ENCODE assay signal across 8 cellular contexts in the genomic region with DNA sequence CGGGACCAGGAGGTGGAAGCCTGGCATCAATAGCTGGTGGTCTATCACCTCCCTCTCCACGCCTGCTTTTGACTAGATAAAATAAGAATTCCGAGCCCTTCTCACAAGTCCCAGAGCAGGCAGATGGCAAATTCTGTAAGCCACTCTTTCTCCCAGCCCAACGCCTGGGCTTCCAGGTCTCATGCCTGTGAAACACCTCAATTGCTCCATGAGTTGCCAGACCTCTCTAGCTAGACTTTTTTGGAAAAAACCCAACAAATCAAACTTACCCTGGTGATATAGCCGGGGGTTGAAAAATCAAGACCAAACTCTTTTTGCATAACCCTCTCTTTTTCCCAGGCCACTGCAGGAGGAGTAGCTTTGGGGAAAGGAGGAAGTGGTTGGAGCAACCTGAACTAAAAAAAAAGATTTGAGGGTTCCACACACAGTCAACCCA. TPM values are rescaled to one million over a fixed set of nuclear protein-coding genes. Genes with fewer than 3 reads are reported as not detected.
DNase-seq lines count a peak whose midpoint lies in the region; ATAC-seq, FAIRE-seq and TF ChIP-seq lines count a peak whose summit lies in the region.

No MANE protein-coding gene starts in this region.

- TF ChIP-seq EP300 in HepG2 (IDR thresholded peaks at IDR 0.05; ENCODE audit: low read depth in 2 of 2, low read length in 2 of 2) (no peak), HepG2 (CRISPR knock-in tag; IDR thresholded peaks at IDR 0.05; ENCODE audit: borderline replicate concordance) (no peak)

- H3K4me1 Mint-ChIP-seq in activated CD4-positive, alpha-beta T cell treated with anti-CD3 and anti-CD28 coated beads for 36 hours: peaks cover 62% of the 10 kb centered on the region

- peaks cover 33% of the 10 kb centered on the region for H4K20me1 ChIP-seq in HepG2 (ENCODE audit: insufficient read depth, low read length)

- H2AFZ ChIP-seq in HepG2 (ENCODE audit: low read length): no peak overlapping the region

- H3K27me3 Mint-ChIP-seq in activated CD4-positive, alpha-beta T cell treated with anti-CD3 and anti-CD28 coated beads for 36 hours: no peaks in the 10 kb centered on the region

- H3K27ac ChIP-seq in ascending aorta (peak overlapping the region; percentile 97 to 99), HepG2 (ENCODE audit: extremely low read length, insufficient read depth, low read length) (peak overlapping the region; percentile 66), thyroid gland (peak overlapping the region; percentile 93 to 100 (median 98))

- H3K36me3 ChIP-seq in ascending aorta (peaks cover 8 to 11% of the 10 kb centered on the region in 2 donors), HepG2 (replicated peaks in 1 of 2; ENCODE audit: control insufficient read depth in 1 of 2, insufficient read depth in 2 of 2, low read length in 2 of 2) (peaks cover 9 to 30% of the 10 kb centered on the region in 2 experiments), thyroid gland (no peaks in the 10 kb centered on the region)

- H3K9me3 ChIP-seq in ascending aorta (no peaks in the 10 kb centered on the region), HepG2 (ENCODE audit: low read length) (no peaks in the 10 kb centered on the region), thyroid gland (no peaks in the 10 kb centered on the region)

- in situ Hi-C loops in HepG2 (cut with HindIII; ENCODE audit: extremely low pct_ligation_motif_present, low pct_unique_long_range_greater_than_20kb): no loop called here

- BruUV-seq in HepG2 (replicated peaks; lab: Mats Ljungman, UMichigan): TSS peak; percentile 63

- CTCF ChIA-PET in activated CD4-positive, alpha-beta T cell treated with anti-CD3 and anti-CD28 coated beads for 36 hours (lab: Charles Lee): interaction anchor here (0.7 to 6.9 kb wide), 7 partner anchors 10 to 274 kb away, joined by 3 to 76 read pairs (median 11); no protein-coding TSS in a partner anchor
- CTCF ChIA-PET in HepG2 (lab: Yijun Ruan, JAX; ENCODE audit: low intra/inter-chr PET ratio, low total read pairs): no interaction called here

- no peak for DNase-seq in activated CD4-positive, alpha-beta T cell treated with anti-CD3 and anti-CD28 coated beads for 36 hours
- no peak for DNase-seq in activated CD4-positive, alpha-beta T cell treated with anti-CD3 and anti-CD28 coated beads for 48 hours
- DNase-seq in ascending aorta (ENCODE audit: low spot score in 2 of 2) (no peak), HepG2 (ENCODE audit: low spot score) (no peak), thyroid gland (peak; percentile 41 to 44), AG08396 (ENCODE audit: low spot score) (no peak)

- peak overlapping the region; percentile 91 for H3K4me2 ChIP-seq in HepG2 (ENCODE audit: low read depth, low read length)

- H3K27me3 ChIP-seq in ascending aorta (no peaks in the 10 kb centered on the region), HepG2 (ENCODE audit: control insufficient read depth in 1 of 2, insufficient read depth in 2 of 2, low read length in 2 of 2) (no peaks in the 10 kb centered on the region; a peak in 1 of 5 replicates), thyroid gland (no peaks in the 10 kb centered on the region)

- TF ChIP-seq CTCF in ascending aorta (IDR thresholded peaks at IDR 0.05): no peak
- TF ChIP-seq CTCF in HepG2 (CRISPR knock-in tag; IDR thresholded peaks at IDR 0.05): no peak
- TF ChIP-seq CTCF in thyroid gland (IDR thresholded peaks at IDR 0.05): no peak

- H3K36me3 Mint-ChIP-seq in activated CD4-positive, alpha-beta T cell treated with anti-CD3 and anti-CD28 coated beads for 36 hours (ENCODE audit: low read depth): peaks cover 48% of the 10 kb centered on the region

- intact Hi-C loops in activated CD4-positive, alpha-beta T cell treated with anti-CD3 and anti-CD28 coated beads for 36 hours (cut with DNase I, micrococcal nuclease): loop anchor here (1.0 kb wide), 1 partner anchor 16 kb away; no protein-coding TSS in a partner anchor
- intact Hi-C loops in ascending aorta (cut with DNase I) (loop anchor here (2.0 to 10.0 kb wide), 3 partner anchors 37 to 491 kb away; a partner anchor contains a TSS), HepG2 (cut with micrococcal nuclease; ENCODE audit: unreplicated experiment) (loop anchor here (2.0 to 10.0 kb wide), 2 partner anchors 41 to 199 kb away; a partner anchor contains a TSS), thyroid gland (cut with DNase I) (no loop called here)

- no peak for ATAC-seq in activated CD4-positive, alpha-beta T cell treated with anti-CD3 and anti-CD28 coated beads for 36 hours
- ATAC-seq in HepG2: no peak
- ATAC-seq in GM18517 (IDR thresholded peaks at IDR 0.05; ENCODE audit: unreplicated experiment): no peak
- no peak for ATAC-seq in HG02588 (IDR thresholded peaks at IDR 0.05; ENCODE audit: unreplicated experiment)

- H3K27ac Mint-ChIP-seq in activated CD4-positive, alpha-beta T cell treated with anti-CD3 and anti-CD28 coated beads for 36 hours: peak overlapping the region; percentile 76

- H3K79me2 ChIP-seq in HepG2 (ENCODE audit: insufficient read depth, low read length): peaks cover 34% of the 10 kb centered on the region

- peak overlapping the region; percentile 42 for H3K9ac ChIP-seq in HepG2 (ENCODE audit: insufficient read depth, low read depth, low read length)

- 2% methylated on average over 4 of the region's 5 CpGs for WGBS in HepG2 (ENCODE audit: low lambda C conversion rate)
- 58 to 61% methylated on average over 5 of the region's 5 CpGs for WGBS in thyroid gland, 2 donors

- H3K4me3 ChIP-seq in ascending aorta: peak overlapping the region; percentile 46 to 58
- peak overlapping the region; percentile 33 to 54 (median 40); a peak in 4 of 6 replicates for H3K4me3 ChIP-seq in HepG2 (replicated peaks in 1 of 3; ENCODE audit: insufficient read depth in 1 of 3, low read depth in 2 of 3, low read length in 3 of 3)
- peak overlapping the region in 1 of 3 donors; percentile 21 for H3K4me3 ChIP-seq in thyroid gland (replicated peaks in 1 of 3)

- H3K4me1 ChIP-seq in ascending aorta (peaks cover 29 to 58% of the 10 kb centered on the region in 2 donors), HepG2 (ENCODE audit: insufficient read depth, low read length) (peaks cover 66% of the 10 kb centered on the region), thyroid gland (peaks cover 39 to 71% of the 10 kb centered on the region in 2 donors)

- FAIRE-seq in HepG2 (lab: Jason Lieb, UNC): no peak

- TF ChIP-seq POLR2A in HepG2 (IDR thresholded peaks at IDR 0.05; ENCODE audit: insufficient read depth in 1 of 2, low read depth in 2 of 2, low read length in 2 of 2): no peak
- no peak for TF ChIP-seq POLR2A in thyroid gland (IDR thresholded peaks at IDR 0.05)

- peak overlapping the region; percentile 72 for H3K4me3 Mint-ChIP-seq in activated CD4-positive, alpha-beta T cell treated with anti-CD3 and anti-CD28 coated beads for 36 hours

- TF ChIP-seq RAD21 in HepG2 (CRISPR knock-in tag; IDR thresholded peaks at IDR 0.05): no peak

- H3K9me3 Mint-ChIP-seq in activated CD4-positive, alpha-beta T cell treated with anti-CD3 and anti-CD28 coated beads for 36 hours (ENCODE audit: low read depth): no peaks in the 10 kb centered on the region

- POLR2A ChIA-PET in activated CD4-positive, alpha-beta T cell treated with anti-CD3 and anti-CD28 coated beads for 36 hours (lab: Charles Lee): interaction anchor here (0.6 to 1.4 kb wide), 3 partner anchors 21 to 132 kb away, joined by 3 to 6 read pairs (median 5); no protein-coding TSS in a partner anchor
- POLR2A ChIA-PET in HepG2 (lab: Yijun Ruan, JAX): interaction anchor here (1.0 to 1.4 kb wide), 4 partner anchors 8 to 234 kb away, joined by 3 to 9 read pairs (median 4); no protein-coding TSS in a partner anchor

TF ChIP-seq in HepG2, 621 proteins besides CTCF, POLR2A, EP300 and RAD21 (continues in another document):
- 0 out of 2 replicates have a peak, but pooled peaks have one; percentile 72 for TF ChIP-seq ZFP37 (CRISPR knock-in tag; IDR thresholded peaks at IDR 0.05; ENCODE audit: borderline replicate concordance)
- no peak for TF ChIP-seq HOXA3 (CRISPR knock-in tag; IDR thresholded peaks at IDR 0.05)
- no peak for TF ChIP-seq TARDBP (CRISPR knock-in tag; IDR thresholded peaks at IDR 0.05)

RNA-seq across cellular contexts. Expression of a gene that starts 7.0 kb away (rescaled TPM):
- 100 to 1,000 TPM; 258 to 273 TPM for total RNA-seq in activated CD4-positive, alpha-beta T cell treated with anti-CD3 and anti-CD28 coated beads for 36 hours
- total RNA-seq in ascending aorta (52.2 TPM), HepG2 (2016; rRNA removed; fragmentation: Illumina TruSeq; extraction: Trizol) (1.8 and 2.6 TPM in 2 replicates), thyroid gland (10 to 100 TPM; 13.1 to 28.5 (median 20.2) TPM)
- 0.44 and 0.61 TPM in 2 replicates for total RNA-seq in HepG2 (2016; cell fraction: cytosol; rRNA removed; fragmentation: Illumina TruSeq; extraction: Trizol; ENCODE audit: low read depth)
- total RNA-seq in HepG2 (2016; cell fraction: insoluble cytoplasmic fraction; rRNA removed; fragmentation: Illumina TruSeq; extraction: Trizol): 2.3 and 2.7 TPM in 2 replicates
- total RNA-seq in HepG2 (2016; cell fraction: membrane; rRNA removed; fragmentation: Illumina TruSeq; extraction: Trizol): 1.5 TPM in 2 replicates
- total RNA-seq in HepG2 (2016; cell fraction: nucleus; rRNA removed; fragmentation: Illumina TruSeq; extraction: Trizol): 3.0 and 4.3 TPM in 2 replicates
- polyA plus RNA-seq in HepG2 (2011; rRNA removed): 51.0 and 60.0 TPM in 2 replicates
- 29.3 and 36.0 TPM in 2 replicates for polyA plus RNA-seq in HepG2 (2011; cell fraction: cytosol; rRNA removed)
- polyA plus RNA-seq in HepG2 (2011; cell fraction: nucleus; rRNA removed): 35.5 and 51.8 TPM in 2 replicates
- 145 and 159 TPM in 2 replicates for polyA plus RNA-seq in HepG2 (2012)
- polyA plus RNA-seq in HepG2 (2016; cell fraction: cytosol; fragmentation: Illumina TruSeq; extraction: Trizol; ENCODE audit: low read depth): 0.21 and 0.42 TPM in 2 replicates
- 3.5 and 4.1 TPM in 2 replicates for polyA plus RNA-seq in HepG2 (2016; cell fraction: insoluble cytoplasmic fraction; fragmentation: Illumina TruSeq; extraction: Trizol; ENCODE audit: low read depth)
- 0.93 and 1.1 TPM in 2 replicates for polyA plus RNA-seq in HepG2 (2016; cell fraction: membrane; fragmentation: Illumina TruSeq; extraction: Trizol; ENCODE audit: low read depth)
- polyA plus RNA-seq in HepG2 (2016; cell fraction: nucleus; fragmentation: Illumina TruSeq; extraction: Trizol; ENCODE audit: insufficient read depth, low read depth): 5.9 and 7.0 TPM in 2 replicates
- 17.6 and 68.5 TPM in 2 replicates for polyA minus RNA-seq in HepG2 (2011; rRNA and poly(A)+ RNA removed; ENCODE audit: low replicate concordance)
- 59.1 and 63.2 TPM in 2 replicates for polyA minus RNA-seq in HepG2 (2011; cell fraction: cytosol; rRNA and poly(A)+ RNA removed)
- polyA minus RNA-seq in HepG2 (2011; cell fraction: nucleus; rRNA and poly(A)+ RNA removed): 23.0 and 31.6 TPM in 2 replicates

Comparison
In these comparisons a context has a peak if more than half of its experiments do, and no peak if none do; other contexts are left out.
1. DNase-seq: peak in thyroid gland (2 of 2); none in activated CD4-positive, alpha-beta T cell treated with anti-CD3 and anti-CD28 coated beads for 36 hours (single experiment), activated CD4-positive, alpha-beta T cell treated with anti-CD3 and anti-CD28 coated beads for 48 hours (single experiment), ascending aorta (0 of 2), HepG2 (single experiment) and AG08396 (single experiment).
2. Peak in every context shown above with its lines, with median percentiles within 50 percentile points of each other: H3K27ac ChIP-seq.